In the genomic region with DNA sequence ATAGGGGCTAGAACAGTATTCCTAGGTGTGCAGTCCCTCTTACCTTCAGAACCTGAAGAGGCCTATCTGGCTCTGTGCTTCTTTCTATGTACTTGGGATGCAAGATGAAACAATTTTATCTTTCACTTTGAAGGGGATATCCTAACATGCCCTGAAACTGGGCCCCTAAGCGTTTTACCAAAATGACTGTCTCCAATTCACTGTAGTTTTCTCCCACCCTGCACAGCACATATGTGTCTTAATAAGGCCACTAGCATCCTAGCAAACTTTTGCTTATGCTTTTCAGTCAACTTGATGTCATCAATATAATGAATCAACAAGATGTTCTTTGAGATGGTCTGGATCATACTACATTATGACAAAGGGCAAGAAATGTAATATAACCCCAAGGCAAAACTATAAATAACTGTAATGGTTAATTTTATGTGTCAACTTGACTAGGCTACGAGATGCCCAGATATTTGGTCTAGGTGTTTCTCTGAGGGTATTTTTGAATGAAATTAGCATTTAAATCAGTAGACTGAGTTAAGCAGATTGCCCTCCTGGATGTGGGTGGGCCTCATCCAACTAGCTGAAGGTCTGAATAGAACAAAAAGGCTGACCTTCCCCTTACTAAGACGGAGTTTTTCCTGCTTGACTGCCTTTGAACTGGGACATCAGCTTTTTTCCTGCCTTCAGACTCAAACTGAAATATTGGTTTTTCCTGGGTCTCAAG, we compare ENCODE assay signal across 24 cellular contexts.
"Had no signal": no experiment of that assay in that cellular context is flagged by ENCODE, and none has a peak within 500 bp of the region (broad histone marks: within the 10 kb centered on the region; RNA-seq: fewer than 3 reads in every experiment).

No MANE protein-coding gene starts in this region.

- H3K27me3 ChIP-seq: left lung, ovary, right atrium auricular region, right lobe of liver, tibial nerve, uterus had no signal

- H3K36me3 Mint-ChIP-seq: immature natural killer cell; naive thymus-derived CD4-positive, alpha-beta T cell; natural killer cell treated with Interleukin-12 subunit alpha and Interleukin-12 subunit beta and Interleukin-15 and Interleukin-18, amount 100 ng/mL, for 72 hours; stimulated activated naive B cell treated with anti-CD40 and anti-IgM and Interleukin-4, amounts not matched to agents 10 μg/mL and 1 μg/mL and 100 μg/mL, for 72 hours; type B pancreatic cell had no signal

- H3K9me3 Mint-ChIP-seq: immature natural killer cell; natural killer cell treated with Interleukin-12 subunit alpha and Interleukin-12 subunit beta and Interleukin-15 and Interleukin-18, amount 100 ng/mL, for 72 hours; stimulated activated naive B cell treated with anti-CD40 and anti-IgM and Interleukin-4, amounts not matched to agents 10 μg/mL and 1 μg/mL and 100 μg/mL, for 72 hours; stimulated activated naive CD8-positive, alpha-beta T cell treated with anti-CD3 and anti-CD28 coated beads, Interleukin-15, Interleukin-2, amounts not matched to agents 100 ng/mL and 50 ng/mL, for 24 hours; type B pancreatic cell had no signal

- ATAC-seq: left colon; left lung; lower lobe of right lung; mucosa of descending colon; naive thymus-derived CD4-positive, alpha-beta T cell; natural killer cell treated with Interleukin-12 subunit alpha and Interleukin-12 subunit beta and Interleukin-15 and Interleukin-18, amount 100 ng/mL, for 72 hours; right lobe of liver; stimulated activated naive B cell treated with anti-CD40 and anti-IgM and Interleukin-4, amounts not matched to agents 10 μg/mL and 1 μg/mL and 100 μg/mL, for 72 hours had no signal

- H3K36me3 ChIP-seq: left lung, lower lobe of right lung, ovary, right atrium auricular region, right lobe of liver, tibial nerve, uterus had no signal

- H3K4me3 ChIP-seq: left lung, lower lobe of right lung, mucosa of descending colon, ovary, right atrium auricular region, right lobe of liver, smooth muscle cell, tibial nerve, uterus had no signal

- H3K9me3 ChIP-seq: left lung, lower lobe of right lung, mucosa of descending colon, ovary, right atrium auricular region, right lobe of liver, tibial nerve, uterus had no signal

- H3K27ac Mint-ChIP-seq: immature natural killer cell; naive thymus-derived CD4-positive, alpha-beta T cell; natural killer cell treated with Interleukin-12 subunit alpha and Interleukin-12 subunit beta and Interleukin-15 and Interleukin-18, amount 100 ng/mL, for 72 hours; stimulated activated naive B cell treated with anti-CD40 and anti-IgM and Interleukin-4, amounts not matched to agents 10 μg/mL and 1 μg/mL and 100 μg/mL, for 72 hours; stimulated activated naive CD8-positive, alpha-beta T cell treated with anti-CD3 and anti-CD28 coated beads, Interleukin-15, Interleukin-2, amounts not matched to agents 100 ng/mL and 50 ng/mL, for 24 hours; type B pancreatic cell had no signal

- DNase-seq: hypothalamus; immature natural killer cell; kidney; left colon; left lung; lower lobe of right lung; midbrain; mucosa of descending colon; naive thymus-derived CD4-positive, alpha-beta T cell; ovary; right lobe of liver; stimulated activated CD4-positive, alpha-beta T cell treated with anti-CD3 and anti-CD28 coated beads, Interleukin-1b, Interleukin-23, amount 100 ng/mL, for 48 hours; stimulated activated CD4-positive, alpha-beta T cell treated with anti-CD3 and anti-CD28 coated beads, Interleukin-2, amount 100 ng/mL, for 48 hours; stimulated activated CD4-positive, alpha-beta T cell treated with anti-CD3 and anti-CD28 coated beads, Interleukin-4, amount 100 ng/mL, for 4 hours; stimulated activated CD8-positive, alpha-beta memory T cell treated with anti-CD3 and anti-CD28 coated beads, Interleukin-4, amount 100 ng/mL, for 48 hours; stimulated activated naive B cell treated with anti-CD40 and anti-IgM and Interleukin-4, amounts not matched to agents 10 μg/mL and 1 μg/mL and 100 μg/mL, for 72 hours; substantia nigra; uterus had no signal

- H3K4me1 ChIP-seq: left lung, lower lobe of right lung, right atrium auricular region, right lobe of liver, tibial nerve, uterus had no signal

- H3K4me3 Mint-ChIP-seq: immature natural killer cell; naive thymus-derived CD4-positive, alpha-beta T cell; natural killer cell treated with Interleukin-12 subunit alpha and Interleukin-12 subunit beta and Interleukin-15 and Interleukin-18, amount 100 ng/mL, for 72 hours; stimulated activated naive B cell treated with anti-CD40 and anti-IgM and Interleukin-4, amounts not matched to agents 10 μg/mL and 1 μg/mL and 100 μg/mL, for 72 hours; stimulated activated naive CD8-positive, alpha-beta T cell treated with anti-CD3 and anti-CD28 coated beads, Interleukin-15, Interleukin-2, amounts not matched to agents 100 ng/mL and 50 ng/mL, for 24 hours; type B pancreatic cell had no signal

- H3K27ac ChIP-seq: left lung, lower lobe of right lung, ovary, right atrium auricular region, right lobe of liver, tibial nerve, uterus had no signal

- H3K4me1 Mint-ChIP-seq: immature natural killer cell; naive thymus-derived CD4-positive, alpha-beta T cell; stimulated activated naive B cell treated with anti-CD40 and anti-IgM and Interleukin-4, amounts not matched to agents 10 μg/mL and 1 μg/mL and 100 μg/mL, for 72 hours had no signal
